In the genomic region with DNA sequence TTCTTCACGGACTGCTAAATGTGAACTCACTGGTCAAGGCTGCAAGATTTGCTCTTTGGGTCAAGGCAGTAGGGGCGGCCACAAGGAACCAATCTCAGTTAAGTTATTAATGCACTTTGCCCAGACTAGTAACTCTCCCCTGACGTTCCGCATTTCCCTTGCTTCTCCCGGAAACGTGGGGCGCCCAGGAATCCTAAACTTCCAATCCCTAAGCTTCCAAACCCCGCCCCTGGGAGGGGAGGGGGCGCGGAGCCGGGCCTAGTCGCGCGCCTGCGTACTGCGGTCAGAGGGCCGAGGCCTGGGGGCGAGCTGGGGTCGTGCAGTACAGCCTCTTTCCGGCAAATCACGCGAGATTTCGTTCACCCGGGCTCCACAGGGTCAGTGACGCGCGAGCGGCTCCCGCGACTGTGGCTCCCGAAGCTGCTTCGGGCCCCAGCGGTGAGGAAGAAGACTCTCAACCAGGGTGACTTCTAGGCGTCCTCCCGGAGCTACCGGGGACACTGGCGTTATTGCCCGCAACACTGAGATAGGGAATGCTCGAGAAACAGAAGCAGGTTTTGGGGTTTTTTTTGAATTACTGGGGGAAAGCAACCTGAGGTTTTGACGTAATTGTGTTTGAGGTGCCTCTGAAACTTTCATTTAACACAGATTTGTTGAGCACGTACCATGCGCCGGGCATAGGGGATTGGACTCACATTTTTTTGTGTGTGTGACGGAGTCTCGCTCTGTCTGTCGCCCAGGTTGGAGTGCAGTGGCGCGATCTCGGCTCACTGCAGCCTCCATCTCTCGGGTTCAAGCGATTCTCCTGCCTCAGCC, we compare ENCODE assay signal across 8 cellular contexts. TPM values are rescaled to one million over a fixed set of nuclear protein-coding genes. Genes with fewer than 3 reads are reported as not detected.
A peak's percentile ranks its signal among the peaks of the same experiment; 100 is the strongest.
DNase-seq lines count a peak whose midpoint lies in the region; ATAC-seq and TF ChIP-seq lines count a peak whose summit lies in the region.

PTGR2 (plus strand) TSS at position 265 of the 816 bp plus-strand sequence. CDS start 7,032 bp downstream, outside the sequence.

- H3K27me3 Mint-ChIP-seq in endodermal cell (ENCODE audit: insufficient read depth) = no peaks in the 10 kb centered on the region

- H3K4me3 Mint-ChIP-seq in endodermal cell = peak within 1 kb of the TSS; percentile 94

- peak within 1 kb of the TSS; percentile 97 for H3K9ac ChIP-seq in HUES48 (ENCODE audit: low read depth, low read length)
- peak within 1 kb of the TSS; percentile 89 for H3K9ac ChIP-seq in NT2/D1 (ENCODE audit: insufficient read length, low read depth)
- peak within 1 kb of the TSS; percentile 99 for H3K9ac ChIP-seq in endodermal cell (ENCODE audit: extremely low read depth, low read length, poor library complexity, severe bottlenecking)

- 0 to 3% methylated on average over 31 to 51 of the region's 51 CpGs for WGBS in endodermal cell (ENCODE audit: insufficient coverage in 1 of 2, insufficient read length in 1 of 2), 2 experiments

- H3K9me3 ChIP-seq in HUES48 (ENCODE audit: control insufficient read depth, insufficient read depth, low read length) (no peaks in the 10 kb centered on the region), NT2/D1 (ENCODE audit: insufficient read depth, low read length) (no peaks in the 10 kb centered on the region), endodermal cell (ENCODE audit: control insufficient read depth, low read length) (no peaks in the 10 kb centered on the region)

- H3K4me3 ChIP-seq in HUES48 (ENCODE audit: low read depth, low read length) = peak within 1 kb of the TSS; percentile 98
- H3K4me3 ChIP-seq in NT2/D1 (ENCODE audit: insufficient read length, low read depth) = peak within 1 kb of the TSS; percentile 69
- peak within 1 kb of the TSS; percentile 98 for H3K4me3 ChIP-seq in endodermal cell (ENCODE audit: low read length)

- H3K36me3 ChIP-seq in HUES48 (ENCODE audit: control insufficient read depth, insufficient read depth, low read length) (peaks cover 3% of the 10 kb centered on the region; the same call in 1 of the 2 replicates), NT2/D1 (ENCODE audit: insufficient read depth, insufficient read length, low read length) (peaks cover 9% of the 10 kb centered on the region), endodermal cell (ENCODE audit: control insufficient read depth, insufficient read depth, low read length) (peaks cover 14% of the 10 kb centered on the region)

- H3K36me3 Mint-ChIP-seq in endodermal cell (ENCODE audit: low read depth) = no peaks in the 10 kb centered on the region

- peak; percentile 44 for TF ChIP-seq CTCF in endodermal cell (conservative IDR thresholded peaks at IDR 0.05)

- H3K27me3 ChIP-seq in HUES48 (ENCODE audit: control insufficient read depth, insufficient read depth, low read length) (no peaks in the 10 kb centered on the region), NT2/D1 (ENCODE audit: insufficient read depth, insufficient read length) (no peaks in the 10 kb centered on the region), endodermal cell (ENCODE audit: control insufficient read depth, insufficient read depth, low read length, poor library complexity, severe bottlenecking) (no peaks in the 10 kb centered on the region)

- peak; percentile 70 for ATAC-seq in GM21367 (IDR thresholded peaks at IDR 0.05; ENCODE audit: unreplicated experiment)

- H3K4me1 ChIP-seq in HUES48 (ENCODE audit: control insufficient read depth, insufficient read depth, low read length) (peaks cover 8% of the 10 kb centered on the region; the same call in 1 of the 2 replicates), NT2/D1 (ENCODE audit: insufficient read depth, insufficient read length) (no peaks in the 10 kb centered on the region), endodermal cell (ENCODE audit: control insufficient read depth, insufficient read depth, low read length) (no peaks in the 10 kb centered on the region)

- peak within 1 kb of the TSS; percentile 100 for H3K27ac Mint-ChIP-seq in endodermal cell

- H3K9me3 Mint-ChIP-seq in endodermal cell = no peaks in the 10 kb centered on the region

- DNase-seq in COLO668 (lab: John Stamatoyannopoulos, UW; ENCODE audit: unreplicated experiment) = peak; percentile 98
- peak; percentile 91 for DNase-seq in NT2/D1 (ENCODE audit: low read depth, low spot score)
- peak; percentile 72 for DNase-seq in activated CD8-positive, alpha-beta memory T cell treated with anti-CD3 and anti-CD28 coated beads, Interleukin-2, amount 50 U/mL, for 24 hours (ENCODE audit: extremely low read depth)
- peak; percentile 99 for DNase-seq in endodermal cell
- DNase-seq in mesenteric fat pad (ENCODE audit: low spot score) = peak; percentile 97
- peak; percentile 72 for DNase-seq in stimulated activated CD8-positive, alpha-beta memory T cell treated with anti-CD3 and anti-CD28 coated beads, Interleukin-15, amount 100 ng/mL, for 1 hour (ENCODE audit: low read depth)

- H3K27ac ChIP-seq in HUES48 (ENCODE audit: low read depth, low read length) = peak within 1 kb of the TSS; percentile 89
- peak within 1 kb of the TSS; percentile 69 for H3K27ac ChIP-seq in endodermal cell (ENCODE audit: low read depth, low read length)

- H3K4me1 Mint-ChIP-seq in endodermal cell = peaks cover 11% of the 10 kb centered on the region

RNA-seq across cellular contexts. Expression of gene PTGR2, which starts in this region (rescaled TPM):
- total RNA-seq in endodermal cell = 10 to 100 TPM in 1 of 2 donors, 1 to 10 TPM in 1; 7.7 to 21.5 TPM
- polyA plus RNA-seq in endodermal cell (2013, experiment 1 of 2) = 21.0 TPM
- polyA plus RNA-seq in endodermal cell (2013, experiment 2 of 2) = 20.6 TPM
- total RNA-seq in mesenteric fat pad = 7.3 TPM

Comparison
In these comparisons a context has a peak if more than half of its experiments do, and no peak if none do; other contexts are left out.
1. Peak in every context shown above with its lines: DNase-seq, ATAC-seq, H3K4me3 ChIP-seq and H3K27ac ChIP-seq.